ENCODE assay signal across 31 cellular contexts in genomic region chr16:81621496-81621895, GRCh38.
DNase-seq lines count a peak whose midpoint lies in the region; ATAC-seq, FAIRE-seq and TF ChIP-seq lines count a peak whose summit lies in the region.
"Had no signal": no experiment of that assay in that cellular context is flagged by ENCODE, and none has a peak within 500 bp of the region (broad histone marks: within the 10 kb centered on the region; RNA-seq: fewer than 3 reads in every experiment).

No MANE protein-coding gene starts in this region.

- peak overlapping the region; percentile 11 to 76; a peak in 3 of 6 replicates for H3K27ac ChIP-seq in A549
- H3K27ac ChIP-seq in RWPE2 (ENCODE audit: poor library complexity, severe bottlenecking) = peak overlapping the region; percentile 76
- peak overlapping the region in 1 of 2 donors; percentile 7 for H3K27ac ChIP-seq in prostate gland
- H3K27ac ChIP-seq in kidney (ENCODE audit: low read depth in 2 of 2, low read length in 2 of 2) = no peak overlapping the region
- no peak overlapping the region for H3K27ac ChIP-seq in effector memory CD4-positive, alpha-beta T cell (ENCODE audit: insufficient read depth, low read length, poor library complexity, severe bottlenecking)
- H3K27ac ChIP-seq: brain microvascular endothelial cell, GM23248, KMS-11, tibial artery had no signal

- no peak overlapping the region for H3K9ac ChIP-seq in kidney (ENCODE audit: low read length in 2 of 2)
- H3K9ac ChIP-seq: GM23248, KMS-11 had no signal

- CTCF ChIA-PET in A549 (lab: Yijun Ruan, JAX) = interaction anchor here (0.7 to 6.3 kb wide), 13 partner anchors 9 to 227 kb away, joined by 3 to 34 read pairs (median 4); no protein-coding TSS in a partner anchor

- POLR2A ChIA-PET in A549 (lab: Yijun Ruan, JAX) = no interaction called here

- H3K4me2 ChIP-seq in A549 = no peak overlapping the region
- H3K4me2 ChIP-seq: KMS-11 had no signal

- no peak for TF ChIP-seq RAD21 in A549 (conservative IDR thresholded peaks at IDR 0.05 in 1 of 2, IDR thresholded peaks at IDR 0.05 in 1 of 2)

- TF ChIP-seq POLR2A in A549 (IDR thresholded peaks at IDR 0.05; ENCODE audit: low read length) = no peak
- TF ChIP-seq POLR2A in prostate gland (IDR thresholded peaks at IDR 0.05) = no peak

- no peak for ATAC-seq in A549
- peak; percentile 87 for ATAC-seq in RWPE2 (ENCODE audit: low read depth)
- ATAC-seq in esophagus mucosa = peak; percentile 82
- ATAC-seq: PC-3 had no signal

- H3K4me3 ChIP-seq in A549 (no peak overlapping the region), RWPE2 (ENCODE audit: severe bottlenecking) (no peak overlapping the region), prostate gland (no peak overlapping the region), kidney (ENCODE audit: low read length in 2 of 2) (no peak overlapping the region)
- H3K4me3 ChIP-seq in effector memory CD4-positive, alpha-beta T cell (ENCODE audit: insufficient read depth, low read depth, low read length, poor library complexity, severe bottlenecking) = no peak overlapping the region
- H3K4me3 ChIP-seq: GM23248, tibial artery had no signal

- intact Hi-C loops in prostate gland (cut with DNase I) = loop anchor here (10.0 kb wide), 1 partner anchor 257 kb away; no protein-coding TSS in a partner anchor
- intact Hi-C loops in kidney (cut with DNase I) = no loop called here

- H3K36me3 ChIP-seq in RWPE2 (ENCODE audit: low read depth) (peaks cover 73% of the 10 kb centered on the region), prostate gland (no peaks in the 10 kb centered on the region), kidney (ENCODE audit: control insufficient read depth in 1 of 2, insufficient read depth in 2 of 2, low read length in 2 of 2) (peaks cover 4 to 5% of the 10 kb centered on the region in 2 donors)
- no peaks in the 10 kb centered on the region for H3K36me3 ChIP-seq in effector memory CD4-positive, alpha-beta T cell (ENCODE audit: control insufficient read depth, insufficient read depth, low read length)
- H3K36me3 ChIP-seq: tibial artery had no signal

- H3K9me3 ChIP-seq in A549 (no peaks in the 10 kb centered on the region), RWPE2 (ENCODE audit: severe bottlenecking) (no peaks in the 10 kb centered on the region), prostate gland (no peaks in the 10 kb centered on the region), kidney (ENCODE audit: control insufficient read depth in 1 of 2, low read length in 2 of 2) (no peaks in the 10 kb centered on the region)
- H3K9me3 ChIP-seq in effector memory CD4-positive, alpha-beta T cell (ENCODE audit: control insufficient read depth, low read length) = no peaks in the 10 kb centered on the region
- H3K9me3 ChIP-seq: tibial artery had no signal

- no peak for TF ChIP-seq CTCF in A549 (IDR thresholded peaks at IDR 0.05)
- TF ChIP-seq CTCF in RWPE2 (IDR thresholded peaks at IDR 0.05; ENCODE audit: poor library complexity, severe bottlenecking) = no peak
- no peak for TF ChIP-seq CTCF in prostate gland (IDR thresholded peaks at IDR 0.05)
- TF ChIP-seq CTCF in kidney (IDR thresholded peaks at IDR 0.05; ENCODE audit: borderline replicate concordance, extremely low read depth, insufficient read depth) = no peak
- TF ChIP-seq CTCF in GM10266 (IDR thresholded peaks at IDR 0.05; ENCODE audit: control insufficient read depth, insufficient read depth, low read depth, missing control alignments) = no peak

- DNase-seq in A549 (ENCODE audit: low read depth in 1 of 2, low spot score in 1 of 2) (no peak), RWPE2 (ENCODE audit: low spot score) (peak; percentile 87), prostate gland (ENCODE audit: low spot score) (peak; percentile 60), cerebellum (ENCODE audit: low spot score) (no peak), kidney (no peak), GM10266 (ENCODE audit: extremely low spot score) (no peak)
- no peak for DNase-seq in effector memory CD4-positive, alpha-beta T cell
- DNase-seq: 8988T; activated CD4-positive, alpha-beta T cell treated with anti-CD3 and anti-CD28 coated beads for 1 hour; activated CD8-positive, alpha-beta memory T cell treated with anti-CD3 and anti-CD28 coated beads for 24 hours; activated naive CD4-positive, alpha-beta T cell; activated T-cell treated with anti-CD3 and anti-CD28 coated beads, Interleukin-2, amount 50 U/mL, for 24 hours; brain microvascular endothelial cell; DMS79; effector CD8-positive, alpha-beta T cell; GF-D8; GM23248; mesenchymal stem cell; NCI-H1436; NCI-H2107; nucleus accumbens; PC-3; SHP77 treated with DMSO at 0.1 percent for 48 hours; stimulated activated CD4-positive, alpha-beta T cell treated with anti-CD3 and anti-CD28 coated beads, Interleukin-4, amount 100 ng/mL, for 24 hours; stimulated activated naive CD4-positive, alpha-beta T cell; SW 1271; tibial artery had no signal

- H3K27me3 ChIP-seq in RWPE2 (ENCODE audit: insufficient read depth, poor library complexity, severe bottlenecking) (no peaks in the 10 kb centered on the region), prostate gland (replicated peaks; ENCODE audit: insufficient read depth) (no peaks in the 10 kb centered on the region)
- no peaks in the 10 kb centered on the region for H3K27me3 ChIP-seq in effector memory CD4-positive, alpha-beta T cell (replicated peaks; ENCODE audit: control insufficient read depth, insufficient read depth, low read length, poor library complexity, severe bottlenecking)
- H3K27me3 ChIP-seq: brain microvascular endothelial cell, tibial artery had no signal

- H3K4me1 ChIP-seq in A549 (peaks cover 37% of the 10 kb centered on the region), RWPE2 (ENCODE audit: insufficient read depth, poor library complexity, severe bottlenecking) (peaks cover 36% of the 10 kb centered on the region), prostate gland (replicated peaks) (peaks cover 10% of the 10 kb centered on the region), kidney (ENCODE audit: control insufficient read depth in 1 of 2, insufficient read depth in 1 of 2, low read depth in 1 of 2, low read length in 2 of 2) (peaks cover 29 to 31% of the 10 kb centered on the region in 2 donors)
- H3K4me1 ChIP-seq in effector memory CD4-positive, alpha-beta T cell (ENCODE audit: control insufficient read depth, insufficient read depth, low read length, poor library complexity, severe bottlenecking) = peaks cover 9% of the 10 kb centered on the region

- FAIRE-seq in A549 (lab: Jason Lieb, UNC) (no peak), kidney (lab: Jason Lieb, UNC) (no peak)
- FAIRE-seq: colon, GM18507 had no signal

- TF ChIP-seq EP300 in A549 (IDR thresholded peaks at IDR 0.05) = no peak

- 92% methylated on average over 7 of the region's 8 CpGs for WGBS in A549 (ENCODE audit: missing lambda C conversion rate)
- WGBS in prostate gland = 56% methylated on average over 8 of the region's 8 CpGs

TF ChIP-seq in A549, 52 proteins besides CTCF, POLR2A, EP300 and RAD21 (continues in another document):
- TF ChIP-seq CHD4 (IDR thresholded peaks at IDR 0.05; ENCODE audit: borderline replicate concordance) (no peak), BCL3 (IDR thresholded peaks at IDR 0.05) (no peak), JUNB (IDR thresholded peaks at IDR 0.05) (no peak), CBX2 (IDR thresholded peaks at IDR 0.05; ENCODE audit: borderline replicate concordance, low read depth) (no peak), BHLHE40 (IDR thresholded peaks at IDR 0.05; ENCODE audit: low read depth, low read length) (no peak), ELK1 (IDR thresholded peaks at IDR 0.05; ENCODE audit: low read depth, low read length) (no peak), HMGXB4 (CRISPR knock-in tag; IDR thresholded peaks at IDR 0.05; ENCODE audit: borderline replicate concordance) (no peak)

Comparison
In these comparisons a context has a peak if more than half of its experiments do, and no peak if none do; other contexts are left out.
1. ATAC-seq: peak in RWPE2 (single experiment) and esophagus mucosa (single experiment); none in A549 (0 of 2).
2. DNase-seq: peak in RWPE2 (single experiment) and prostate gland (single experiment); none in A549 (0 of 2), cerebellum (single experiment), kidney (single experiment), GM10266 (single experiment) and effector memory CD4-positive, alpha-beta T cell (0 of 3).
3. H3K27ac ChIP-seq: peak in A549 (2 of 2) and RWPE2 (single experiment); none in kidney (0 of 2) and effector memory CD4-positive, alpha-beta T cell (single experiment).